Comparison of ENCODE assay signal across 8 cellular contexts in the genomic region with DNA sequence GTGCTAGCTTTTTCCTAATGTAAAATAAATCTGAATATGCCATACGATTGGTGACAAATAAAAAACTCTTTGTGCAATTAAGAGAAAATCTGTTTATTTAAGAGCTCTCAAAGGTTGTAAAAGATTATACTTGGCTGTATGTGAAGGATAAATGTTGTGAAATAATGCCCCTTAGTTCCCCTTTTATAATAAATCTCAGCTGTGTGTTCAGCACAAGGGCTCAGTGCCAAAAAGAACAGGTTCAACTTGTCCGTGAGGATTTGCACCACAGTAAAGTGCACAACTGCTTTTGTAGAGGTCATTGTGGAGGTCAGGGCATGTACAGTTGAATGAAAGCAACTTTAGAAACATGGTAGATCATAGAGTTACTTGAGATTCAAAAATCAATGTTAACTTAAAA.
DNase-seq lines count a peak whose midpoint lies in the region; ATAC-seq and TF ChIP-seq lines count a peak whose summit lies in the region.
"Had no signal": no experiment of that assay in that cellular context is flagged by ENCODE, and none has a peak within 500 bp of the region (broad histone marks: within the 10 kb centered on the region; RNA-seq: fewer than 3 reads in every experiment).

No MANE protein-coding gene starts in this region.

- H3K4me3 ChIP-seq in tibial artery, result no peak overlapping the region

- ATAC-seq in left ventricle myocardium superior, result peak; percentile 96
- ATAC-seq in effector memory CD8-positive, alpha-beta T cell (replicated peaks), result no peak

- H3K27me3 Mint-ChIP-seq in effector memory CD8-positive, alpha-beta T cell, result no peaks in the 10 kb centered on the region
- no peaks in the 10 kb centered on the region for H3K27me3 Mint-ChIP-seq in activated naive CD8-positive, alpha-beta T cell treated with anti-CD3 and anti-CD28 coated beads for 36 hours

- no peak for TF ChIP-seq CTCF in tibial artery (IDR thresholded peaks at IDR 0.05)

- H3K9me3 Mint-ChIP-seq in effector memory CD8-positive, alpha-beta T cell, result no peaks in the 10 kb centered on the region
- no peaks in the 10 kb centered on the region for H3K9me3 Mint-ChIP-seq in activated naive CD8-positive, alpha-beta T cell treated with anti-CD3 and anti-CD28 coated beads for 36 hours

- H3K36me3 Mint-ChIP-seq in effector memory CD8-positive, alpha-beta T cell (ENCODE audit: insufficient read depth), result no peaks in the 10 kb centered on the region
- H3K36me3 Mint-ChIP-seq in activated naive CD8-positive, alpha-beta T cell treated with anti-CD3 and anti-CD28 coated beads for 36 hours, result peaks cover 11% of the 10 kb centered on the region

- H3K27me3 ChIP-seq in tibial artery, result no peaks in the 10 kb centered on the region

- no peak overlapping the region for H3K4me3 Mint-ChIP-seq in effector memory CD8-positive, alpha-beta T cell
- H3K4me3 Mint-ChIP-seq in activated naive CD8-positive, alpha-beta T cell treated with anti-CD3 and anti-CD28 coated beads for 36 hours, result no peak overlapping the region
- H3K4me3 Mint-ChIP-seq: immature natural killer cell had no signal

- DNase-seq in M059J (ENCODE audit: low read depth), result peak; percentile 5
- peak; percentile 36 for DNase-seq in OCI-M1 (lab: John Stamatoyannopoulos, UW)
- no peak for DNase-seq in left ventricle myocardium superior
- peak; percentile 54 to 65 for DNase-seq in tibial artery
- DNase-seq in midbrain (lab: John Stamatoyannopoulos, UW), result no peak
- DNase-seq in effector memory CD8-positive, alpha-beta T cell, result no peak
- DNase-seq in activated naive CD8-positive, alpha-beta T cell treated with anti-CD3 and anti-CD28 coated beads for 36 hours, result no peak
- DNase-seq: immature natural killer cell had no signal

- peaks cover 0 to 3% (median 0%) of the 10 kb centered on the region in 3 donors for H3K9me3 ChIP-seq in tibial artery

- H3K27ac Mint-ChIP-seq in effector memory CD8-positive, alpha-beta T cell, result no peak overlapping the region
- no peak overlapping the region for H3K27ac Mint-ChIP-seq in activated naive CD8-positive, alpha-beta T cell treated with anti-CD3 and anti-CD28 coated beads for 36 hours

- H3K4me1 Mint-ChIP-seq in effector memory CD8-positive, alpha-beta T cell (ENCODE audit: low read depth in 2 of 2), result peaks cover 0 to 2% of the 10 kb centered on the region in 2 donors
- H3K4me1 Mint-ChIP-seq in activated naive CD8-positive, alpha-beta T cell treated with anti-CD3 and anti-CD28 coated beads for 36 hours, result peaks cover 8% of the 10 kb centered on the region
- H3K4me1 Mint-ChIP-seq: immature natural killer cell had no signal

- H3K4me1 ChIP-seq in tibial artery, result peaks cover 0 to 60% (median 17%) of the 10 kb centered on the region in 4 donors

- peak overlapping the region in 1 of 2 donors; percentile 44 for H3K27ac ChIP-seq in tibial artery

- H3K36me3 ChIP-seq in tibial artery, result no peaks in the 10 kb centered on the region

- intact Hi-C loops in left ventricle myocardium superior (cut with micrococcal nuclease) (no loop called here), tibial artery (cut with DNase I; ENCODE audit: low total_unique reads) (no loop called here)

Comparison
In these comparisons a context has a peak if more than half of its experiments do, and no peak if none do; other contexts are left out.
1. DNase-seq: peak in M059J (single experiment), OCI-M1 (single experiment) and tibial artery (2 of 2); none in left ventricle myocardium superior (single experiment), midbrain (single experiment), effector memory CD8-positive, alpha-beta T cell (0 of 3) and activated naive CD8-positive, alpha-beta T cell treated with anti-CD3 and anti-CD28 coated beads for 36 hours (single experiment).